ENCODE assay signal across 9 cellular contexts in genomic region chr2:9234680-9235387, GRCh38. TPM values are rescaled to one million over a fixed set of nuclear protein-coding genes. Genes with fewer than 3 reads are reported as not detected.
DNase-seq lines count a peak whose midpoint lies in the region; ATAC-seq, FAIRE-seq and TF ChIP-seq lines count a peak whose summit lies in the region.
"Had no signal": no experiment of that assay in that cellular context is flagged by ENCODE, and none has a peak within 500 bp of the region (broad histone marks: within the 10 kb centered on the region; RNA-seq: fewer than 3 reads in every experiment).

No MANE protein-coding gene starts in this region.

- H3K9me3 ChIP-seq in IMR-90 (ENCODE audit: control insufficient read depth, insufficient read depth, low read length), result no peaks in the 10 kb centered on the region
- no peaks in the 10 kb centered on the region for H3K9me3 ChIP-seq in GM12878 (replicated peaks; ENCODE audit: control insufficient read depth, insufficient read depth, low read length)
- H3K9me3 ChIP-seq in thyroid gland, result no peaks in the 10 kb centered on the region
- no peaks in the 10 kb centered on the region for H3K9me3 ChIP-seq in effector memory CD4-positive, alpha-beta T cell (ENCODE audit: control insufficient read depth, low read length)

- peak overlapping the region; percentile 74; the same call in 2 of the 3 replicates for H2BK15ac ChIP-seq in IMR-90 (ENCODE audit: low read depth, low read length)

- H3K4me3 Mint-ChIP-seq in T-cell, result no peak overlapping the region

- SMC1A ChIA-PET in GM12878 (lab: Charles Lee; ENCODE audit: uncharacterized antibody, unreplicated experiment), result interaction anchor here (1.4 kb wide), 1 partner anchor 9 kb away, joined by 4 read pairs; no protein-coding TSS in a partner anchor

- ATAC-seq in IMR-90 (ENCODE audit: low read depth) (peak; percentile 72), GM12878 (peak; percentile 53), T-cell (replicated peaks in 1 of 4) (no peak), HG03432 (IDR thresholded peaks at IDR 0.05; ENCODE audit: unreplicated experiment) (no peak)

- no peak overlapping the region for H3K4me3 ChIP-seq in IMR-90 (ENCODE audit: insufficient read depth, low read depth, low read length)
- no peak overlapping the region for H3K4me3 ChIP-seq in GM12878
- H3K4me3 ChIP-seq in thyroid gland (replicated peaks in 1 of 3), result no peak overlapping the region
- H3K4me3 ChIP-seq in effector memory CD4-positive, alpha-beta T cell (ENCODE audit: insufficient read depth, low read depth, low read length, poor library complexity, severe bottlenecking), result no peak overlapping the region

- H3K27me3 Mint-ChIP-seq in T-cell, result peaks cover 16 to 22% of the 10 kb centered on the region in 2 donors

- peak overlapping the region; percentile 96 for H2AK9ac ChIP-seq in IMR-90 (replicated peaks; ENCODE audit: low read depth, low read length, poor library complexity)

- no peak for FAIRE-seq in GM12878 (lab: Jason Lieb, UNC)

- peak overlapping the region; percentile 77 for H4K5ac ChIP-seq in IMR-90 (ENCODE audit: low read depth, low read length)

- CTCF ChIA-PET in IMR-90 (lab: Yijun Ruan, JAX), result interaction anchor here (1.1 to 1.2 kb wide), 2 partner anchors 29 to 52 kb away, joined by 3 to 4 read pairs; partner anchors contain the start of gene ASAP2
- CTCF ChIA-PET in GM12878 (lab: Yijun Ruan, JAX), result no interaction called here
- CTCF ChIA-PET in T-cell (lab: Charles Lee), result no interaction called here

- peak overlapping the region; percentile 95 for H3K27ac ChIP-seq in IMR-90 (ENCODE audit: insufficient read depth, low read length)
- H3K27ac ChIP-seq in GM12878 (ENCODE audit: control insufficient read depth, insufficient read depth), result no peak overlapping the region
- H3K27ac ChIP-seq in thyroid gland, result peak overlapping the region; percentile 46 to 83 (median 81)
- no peak overlapping the region for H3K27ac ChIP-seq in effector memory CD4-positive, alpha-beta T cell (ENCODE audit: insufficient read depth, low read length, poor library complexity, severe bottlenecking)

- DNase-seq in IMR-90 (peak; percentile 95), GM12878 (ENCODE audit: low read depth, low spot score) (no peak), kidney tubule cell (ENCODE audit: low spot score) (peak; percentile 99), thyroid gland (peak; percentile 21 to 41), NCI-H1417 (lab: John Stamatoyannopoulos, UW) (no peak), T-cell (no peak)
- no peak for DNase-seq in effector memory CD4-positive, alpha-beta T cell
- DNase-seq: stimulated activated CD4-positive, alpha-beta T cell treated with anti-CD3 and anti-CD28 coated beads, Interleukin-2, amount 100 ng/mL, for 24 hours had no signal

- H3K9ac ChIP-seq in IMR-90 (ENCODE audit: low read depth, low read length), result peak overlapping the region; percentile 36
- no peak overlapping the region for H3K9ac ChIP-seq in GM12878 (ENCODE audit: control insufficient read depth, insufficient read depth, low read length)

- dilution Hi-C loops in IMR-90 (cut with HindIII; ENCODE audit: low sequenced_read_pairs, unreplicated experiment), result no loop called here

- H4K20me1 ChIP-seq in IMR-90 (ENCODE audit: insufficient read depth, low read length) (peaks cover 29% of the 10 kb centered on the region), GM12878 (ENCODE audit: control insufficient read depth, insufficient read depth) (no peaks in the 10 kb centered on the region)

- peak overlapping the region; percentile 95 for H2BK20ac ChIP-seq in IMR-90 (ENCODE audit: low read depth, low read length)

- no peaks in the 10 kb centered on the region for H3K4me1 Mint-ChIP-seq in T-cell

- TF ChIP-seq RAD21 in IMR-90 (IDR thresholded peaks at IDR 0.05; ENCODE audit: low read length), result no peak
- TF ChIP-seq RAD21 in GM12878 (IDR thresholded peaks at IDR 0.05; ENCODE audit: insufficient read depth, low read depth, low read length), result no peak

- H3K27ac Mint-ChIP-seq in T-cell, result no peak overlapping the region

- peak overlapping the region; percentile 77 for H2AFZ ChIP-seq in IMR-90 (replicated peaks; ENCODE audit: low read length, poor library complexity)
- no peak overlapping the region for H2AFZ ChIP-seq in GM12878 (ENCODE audit: control insufficient read depth, low read depth, low read length)

- H3K23ac ChIP-seq in IMR-90 (ENCODE audit: low read depth, low read length), result peak overlapping the region; percentile 95

- TF ChIP-seq CTCF in IMR-90 (conservative IDR thresholded peaks at IDR 0.05; ENCODE audit: low read depth, low read length), result no peak
- no peak for TF ChIP-seq CTCF in GM12878 (IDR thresholded peaks at IDR 0.05 in 2 of 3, conservative IDR thresholded peaks at IDR 0.05 in 1 of 3; ENCODE audit: control insufficient read depth in 2 of 3, extremely low read depth in 1 of 3, insufficient read depth in 1 of 3, low read depth in 3 of 3, low read length in 3 of 3)
- no peak for TF ChIP-seq CTCF in thyroid gland (IDR thresholded peaks at IDR 0.05)

- no peak for TF ChIP-seq EP300 in GM12878 (IDR thresholded peaks at IDR 0.05; ENCODE audit: borderline replicate concordance in 1 of 2, control insufficient read depth in 1 of 2, low read depth in 2 of 2, low read length in 2 of 2)

- H3K4me1 ChIP-seq in IMR-90 (ENCODE audit: control insufficient read depth, insufficient read depth, low read length) (peaks cover 62% of the 10 kb centered on the region), GM12878 (ENCODE audit: control insufficient read depth, insufficient read depth, low read length) (no peaks in the 10 kb centered on the region), thyroid gland (peaks cover 91 to 99% of the 10 kb centered on the region in 2 donors)
- H3K4me1 ChIP-seq in effector memory CD4-positive, alpha-beta T cell (ENCODE audit: control insufficient read depth, insufficient read depth, low read length, poor library complexity, severe bottlenecking), result no peaks in the 10 kb centered on the region

- RAD21 ChIA-PET in GM12878 (lab: Charles Lee; ENCODE audit: unreplicated experiment), result no interaction called here

- WGBS in IMR-90 (ENCODE audit: extremely low coverage in 2 of 2, insufficient read length in 1 of 2), 2 experiments, result 7% methylated on average over 3 of the region's 12 CpGs; no CpG with 5 or more reads in 1 of the 2 experiments
- 38% methylated on average over 12 of the region's 12 CpGs for WGBS in GM12878 (ENCODE audit: insufficient coverage, insufficient replicate concordance, low lambda C conversion rate, missing lambda C conversion rate)
- WGBS in thyroid gland, 2 donors, result 51 to 66% methylated on average over 11 of the region's 12 CpGs

- H3K36me3 ChIP-seq in IMR-90 (ENCODE audit: control insufficient read depth, insufficient read depth, low read length), result no peaks in the 10 kb centered on the region; the same call in 1 of the 2 replicates
- H3K36me3 ChIP-seq in GM12878 (ENCODE audit: control insufficient read depth in 2 of 2, insufficient read depth in 2 of 2, low read length in 1 of 2), result no peaks in the 10 kb centered on the region
- H3K36me3 ChIP-seq in thyroid gland, result no peaks in the 10 kb centered on the region
- no peaks in the 10 kb centered on the region for H3K36me3 ChIP-seq in effector memory CD4-positive, alpha-beta T cell (ENCODE audit: control insufficient read depth, insufficient read depth, low read length)

- POLR2A ChIA-PET in IMR-90 (lab: Charles Lee; ENCODE audit: unreplicated experiment), result interaction anchor here (0.5 kb wide), 2 partner anchors 31 to 90 kb away, joined by 3 read pairs; no protein-coding TSS in a partner anchor
- POLR2A ChIA-PET in GM12878 (lab: Charles Lee), result no interaction called here
- POLR2A ChIA-PET in T-cell (lab: Charles Lee), result no interaction called here

- H4K8ac ChIP-seq in IMR-90 (ENCODE audit: low read depth in 2 of 2, low read length in 2 of 2), result peak overlapping the region; percentile 90 to 98

- H3K27me3 ChIP-seq in IMR-90 (ENCODE audit: control insufficient read depth, insufficient read depth, low read length) (no peaks in the 10 kb centered on the region), GM12878 (replicated peaks in 1 of 2; ENCODE audit: control insufficient read depth in 2 of 2, insufficient read depth in 2 of 2, low read length in 1 of 2) (peaks cover 4% of the 10 kb centered on the region in 2 experiments; a peak in 3 of 4 replicates), thyroid gland (no peaks in the 10 kb centered on the region)
- no peaks in the 10 kb centered on the region for H3K27me3 ChIP-seq in effector memory CD4-positive, alpha-beta T cell (replicated peaks; ENCODE audit: control insufficient read depth, insufficient read depth, low read length, poor library complexity, severe bottlenecking)

- H2BK5ac ChIP-seq in IMR-90 (ENCODE audit: low read depth, low read length, poor library complexity, severe bottlenecking), result peak overlapping the region; percentile 99

- H3K4ac ChIP-seq in IMR-90 (ENCODE audit: low read depth, low read length), result peak overlapping the region; percentile 97

- peak overlapping the region; percentile 87 for H3K56ac ChIP-seq in IMR-90 (ENCODE audit: extremely low read depth, insufficient read depth, low read length)

- H3K36me3 Mint-ChIP-seq in T-cell, result no peaks in the 10 kb centered on the region

- intact Hi-C loops in IMR-90 (cut with micrococcal nuclease) (loop anchor here (2.0 kb wide), 1 partner anchor 28 kb away; the partner anchor contains the start of gene ASAP2), GM12878 (cut with micrococcal nuclease; ENCODE audit: unreplicated experiment) (no loop called here), thyroid gland (cut with DNase I) (no loop called here)

- H3K18ac ChIP-seq in IMR-90 (ENCODE audit: low read depth, low read length), result peak overlapping the region; percentile 66

- no peak for TF ChIP-seq POLR2A in IMR-90 (IDR thresholded peaks at IDR 0.05; ENCODE audit: low read depth, low read length)
- no peak for TF ChIP-seq POLR2A in GM12878 (IDR thresholded peaks at IDR 0.05; ENCODE audit: low read depth, low read length)
- TF ChIP-seq POLR2A in thyroid gland (IDR thresholded peaks at IDR 0.05), result no peak

- H3K79me1 ChIP-seq in IMR-90 (ENCODE audit: low read depth in 1 of 2, low read length in 2 of 2), result peaks cover 56 to 91% of the 10 kb centered on the region in 2 experiments

- peak overlapping the region; percentile 97 for H2BK120ac ChIP-seq in IMR-90 (ENCODE audit: low read depth, low read length)

- peaks cover 54% of the 10 kb centered on the region for H3K9me1 ChIP-seq in IMR-90 (ENCODE audit: insufficient read depth, low read length)

- in situ Hi-C loops in IMR-90 (cut with MboI; ENCODE audit: low sequenced_read_pairs) (no loop called here), GM12878 (cut with MboI) (no loop called here)

- no peaks in the 10 kb centered on the region for H3K79me2 ChIP-seq in GM12878 (ENCODE audit: control insufficient read depth, insufficient read depth, low read length)

- H4K91ac ChIP-seq in IMR-90 (ENCODE audit: insufficient read depth, low read depth, low read length), result peak overlapping the region; percentile 98

- H2AK5ac ChIP-seq in IMR-90 (ENCODE audit: low read depth, low read length), result peak overlapping the region; percentile 96

- BruUV-seq in IMR-90 (replicated peaks; lab: Mats Ljungman, UMichigan), result no TSS peak
- no TSS peak for BruUV-seq in GM12878 (replicated peaks; lab: Mats Ljungman, UMichigan)

- H3K9me3 Mint-ChIP-seq in T-cell, result no peaks in the 10 kb centered on the region

- H3K4me2 ChIP-seq in IMR-90 (ENCODE audit: low read depth, low read length) (peak overlapping the region; percentile 30), GM12878 (ENCODE audit: control insufficient read depth, insufficient read depth) (no peak overlapping the region)

- H3K14ac ChIP-seq in IMR-90 (replicated peaks; ENCODE audit: low read depth, low read length), result peak overlapping the region; percentile 93

RNA-seq across cellular contexts. Expression of gene ASAP2, which starts 28.2 kb away (rescaled TPM):
- total RNA-seq in IMR-90 (2012; rRNA removed) (19.7 and 26.9 TPM in 2 replicates), GM12878 (2014; rRNA removed) (0.06 and 0.16 TPM in 2 replicates), GM12878 (2014; rRNA removed; fragmentation: Illumina TruSeq; extraction: Trizol) (0.05 and 0.09 TPM in 2 replicates), GM12878 (2021) (0.10 and 0.13 TPM in 2 replicates), thyroid gland (10 to 100 TPM; 40.3 to 55.3 (median 47.3) TPM), T-cell (under 1 TPM in 4 of 5 donors, not detected in 1; 0.10 to 0.38 (median 0.27) TPM)
- polyA plus RNA-seq in IMR-90 (2012; rRNA removed) (25.0 and 28.1 TPM in 2 replicates), GM12878 (2011; rRNA removed) (0.27 and 0.53 TPM in 2 replicates), GM12878 (2014; fragmentation: Illumina TruSeq; extraction: Trizol) (0.06 and 0.08 TPM in 2 replicates), GM12878 (2014; fragmentation: Nextera tagmentation; extraction: Ambion mirVana) (under 1 TPM in 1 of 2 experiments, not detected in 1; 0.05 TPM), GM12878 (2014; rRNA removed) (not detected in 2 replicates), GM12878 (2016; fragmentation: Nextera tagmentation; extraction: Ambion mirVana) (not detected)
- 10.0 and 11.4 TPM in 2 replicates for polyA plus RNA-seq in IMR-90 (2012; cell fraction: cytosol; rRNA removed)
- polyA plus RNA-seq in IMR-90 (2012; cell fraction: nucleus; rRNA removed; ENCODE audit: low replicate concordance), result 23.8 and 56.1 TPM in 2 replicates
- 0.06 TPM in 1 of 2 replicates, not detected in the other for total RNA-seq in GM12878 (2013; cell fraction: nucleolus; rRNA removed)
- polyA plus RNA-seq in GM12878 (2011; ENCODE audit: low read depth), result 0.04 TPM
- 0.18 and 0.22 TPM in 2 replicates for polyA plus RNA-seq in GM12878 (2011; cell fraction: cytosol; rRNA removed)
- polyA plus RNA-seq in GM12878 (2011; cell fraction: nucleus; rRNA removed), result 0.46 and 0.76 TPM in 2 replicates
- 0.04 TPM in 1 of 2 replicates, not detected in the other for polyA plus RNA-seq in GM12878 (2012)
- 0.15 and 1.6 TPM in 2 replicates for polyA minus RNA-seq in GM12878 (2011; rRNA and poly(A)+ RNA removed)
- 0.40 and 0.42 TPM in 2 replicates for polyA minus RNA-seq in GM12878 (2011; cell fraction: cytosol; rRNA and poly(A)+ RNA removed)
- 0.19 and 0.36 TPM in 2 replicates for polyA minus RNA-seq in GM12878 (2011; cell fraction: nucleus; rRNA and poly(A)+ RNA removed)

Comparison
In these comparisons a context has a peak if more than half of its experiments do, and no peak if none do; other contexts are left out.
1. ATAC-seq: peak in IMR-90 (single experiment) and GM12878 (single experiment); none in T-cell (0 of 4) and HG03432 (single experiment).
2. DNase-seq: peak in IMR-90 (single experiment), kidney tubule cell (single experiment) and thyroid gland (2 of 2); none in GM12878 (single experiment), NCI-H1417 (0 of 3), effector memory CD4-positive, alpha-beta T cell (0 of 3) and T-cell (0 of 34).
3. H3K27ac ChIP-seq: peak in IMR-90 (single experiment) and thyroid gland (3 of 3); none in GM12878 (single experiment) and effector memory CD4-positive, alpha-beta T cell (single experiment).
4. RNA of gene ASAP2, which starts 28.2 kb away (total RNA-seq): 40.3 to 55.3 TPM in thyroid gland and 19.7 to 26.9 TPM in IMR-90; 0.10 to 0.38 TPM in T-cell and 0.05 to 0.16 TPM in GM12878; every median in the first group is over 10 times any median in the second.